8 cellular contexts compared by ENCODE assay signal in the genomic region with DNA sequence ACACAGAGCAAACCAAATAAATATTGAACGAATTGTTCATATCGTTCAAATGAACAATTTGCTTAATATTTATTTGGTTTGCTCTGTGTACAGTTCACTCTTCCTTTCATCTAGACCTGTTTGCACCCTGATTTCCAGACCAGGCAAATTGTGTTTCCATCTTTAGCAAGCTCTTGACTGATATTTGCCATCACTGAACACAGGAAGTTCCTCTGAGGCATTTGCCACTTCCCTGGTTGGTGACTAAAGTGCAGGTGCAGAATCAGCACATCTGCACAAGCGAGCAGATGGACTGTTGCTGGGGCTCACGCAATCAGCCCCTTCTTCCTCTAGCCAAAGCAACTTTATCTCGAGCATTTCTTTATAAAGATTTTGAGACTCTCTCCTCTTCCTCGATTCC.
DNase-seq lines count a peak whose midpoint lies in the region; ATAC-seq and TF ChIP-seq lines count a peak whose summit lies in the region.

No MANE protein-coding gene starts in this region.

- TF ChIP-seq CTCF in DOHH2 (IDR thresholded peaks at IDR 0.05; ENCODE audit: low read depth, low read length, poor library complexity, severe bottlenecking) = no peak
- no peak for TF ChIP-seq CTCF in osteocyte (IDR thresholded peaks at IDR 0.05)

- H3F3A ChIP-seq in DOHH2 (ENCODE audit: control insufficient read depth, insufficient read depth) = 0 out of 2 replicates have a peak, but pooled peaks cover 5% of the 10 kb centered on the region

- H3K36me3 ChIP-seq in DOHH2 (ENCODE audit: control insufficient read depth, low read length) = peaks cover 30% of the 10 kb centered on the region

- H3K4me3 ChIP-seq in DOHH2 (ENCODE audit: low read length) = peak overlapping the region; percentile 45

- ATAC-seq in GM19372 (IDR thresholded peaks at IDR 0.05; ENCODE audit: low read depth, unreplicated experiment) (peak; percentile 76), HG03439 (IDR thresholded peaks at IDR 0.05; ENCODE audit: unreplicated experiment) (peak; percentile 82)
- peak; percentile 73 for ATAC-seq in activated CD8-positive, alpha-beta T cell treated with anti-CD3 and anti-CD28 coated beads, Interleukin-2, amount 10 ng/mL, durations not matched to agents 7 days and 5 days

- H3K4me1 ChIP-seq in DOHH2 (ENCODE audit: control insufficient read depth, low read length) = peaks cover 100% of the 10 kb centered on the region

- H3K27ac Mint-ChIP-seq in activated CD8-positive, alpha-beta T cell treated with anti-CD3 and anti-CD28 coated beads, Interleukin-2, amount 10 ng/mL, durations not matched to agents 7 days and 5 days = peak overlapping the region; percentile 62
- H3K27ac Mint-ChIP-seq in osteocyte (ENCODE audit: unreplicated experiment) = no peak overlapping the region

- H3K27ac ChIP-seq in DOHH2 (ENCODE audit: low read depth, low read length) = peak overlapping the region; percentile 86

- POLR2A ChIA-PET in activated CD8-positive, alpha-beta T cell treated with anti-CD3 and anti-CD28 coated beads, Interleukin-2, amount 10 ng/mL, durations not matched to agents 7 days and 5 days (lab: Charles Lee) = no interaction called here

- DNase-seq in activated CD8-positive, alpha-beta T cell treated with anti-CD3 and anti-CD28 coated beads, Interleukin-2, amount 10 ng/mL, durations not matched to agents 7 days and 5 days = peak; percentile 67
- DNase-seq in iPS-NIHi7 (ENCODE audit: extremely low spot score) (no peak), osteocyte (ENCODE audit: extremely low spot score, unreplicated experiment) (no peak), T1000 (lab: John Stamatoyannopoulos, UW) (no peak), RKO (ENCODE audit: low spot score) (no peak)

- peak overlapping the region; percentile 12 for H3K4me3 Mint-ChIP-seq in activated CD8-positive, alpha-beta T cell treated with anti-CD3 and anti-CD28 coated beads, Interleukin-2, amount 10 ng/mL, durations not matched to agents 7 days and 5 days
- H3K4me3 Mint-ChIP-seq in osteocyte (ENCODE audit: unreplicated experiment) = no peak overlapping the region

- H4K20me1 ChIP-seq in DOHH2 (ENCODE audit: control insufficient read depth, insufficient read depth, low read depth, low read length) = no peaks in the 10 kb centered on the region

- peaks cover 47% of the 10 kb centered on the region for H3K4me1 Mint-ChIP-seq in activated CD8-positive, alpha-beta T cell treated with anti-CD3 and anti-CD28 coated beads, Interleukin-2, amount 10 ng/mL, durations not matched to agents 7 days and 5 days (ENCODE audit: low read depth)
- peaks cover 42% of the 10 kb centered on the region for H3K4me1 Mint-ChIP-seq in osteocyte (ENCODE audit: unreplicated experiment)

- H3K9me2 ChIP-seq in DOHH2 (replicated peaks; ENCODE audit: control insufficient read depth, low read length) = no peaks in the 10 kb centered on the region

- no peaks in the 10 kb centered on the region for H3K9me3 ChIP-seq in DOHH2 (ENCODE audit: control insufficient read depth, insufficient read depth, low read length)

- H3K4me2 ChIP-seq in DOHH2 (ENCODE audit: low read length) = peak overlapping the region; percentile 60

- CTCF ChIA-PET in activated CD8-positive, alpha-beta T cell treated with anti-CD3 and anti-CD28 coated beads, Interleukin-2, amount 10 ng/mL, durations not matched to agents 7 days and 5 days (lab: Charles Lee) = interaction anchor here (0.9 kb wide), 1 partner anchor 14 kb away, joined by 6 read pairs; no protein-coding TSS in a partner anchor

- H3K79me2 ChIP-seq in DOHH2 (ENCODE audit: control insufficient read depth, low read length) = peaks cover 72% of the 10 kb centered on the region

- no peaks in the 10 kb centered on the region for H3K9me3 Mint-ChIP-seq in activated CD8-positive, alpha-beta T cell treated with anti-CD3 and anti-CD28 coated beads, Interleukin-2, amount 10 ng/mL, durations not matched to agents 7 days and 5 days (ENCODE audit: insufficient read depth)
- no peaks in the 10 kb centered on the region for H3K9me3 Mint-ChIP-seq in osteocyte (ENCODE audit: unreplicated experiment)

- no peaks in the 10 kb centered on the region for H3K27me3 ChIP-seq in DOHH2 (ENCODE audit: control insufficient read depth, low read length)

- H3K27me3 Mint-ChIP-seq in activated CD8-positive, alpha-beta T cell treated with anti-CD3 and anti-CD28 coated beads, Interleukin-2, amount 10 ng/mL, durations not matched to agents 7 days and 5 days (ENCODE audit: low read depth) = no peaks in the 10 kb centered on the region
- H3K27me3 Mint-ChIP-seq in osteocyte (ENCODE audit: unreplicated experiment) = no peaks in the 10 kb centered on the region

- peaks cover 16% of the 10 kb centered on the region for H3K36me3 Mint-ChIP-seq in activated CD8-positive, alpha-beta T cell treated with anti-CD3 and anti-CD28 coated beads, Interleukin-2, amount 10 ng/mL, durations not matched to agents 7 days and 5 days (ENCODE audit: low read depth)
- no peaks in the 10 kb centered on the region for H3K36me3 Mint-ChIP-seq in osteocyte (ENCODE audit: unreplicated experiment)
